ENCODE assay signal across 1 cellular context in genomic region chr6:136764522-136764993, GRCh38.
TF ChIP-seq lines count a peak whose summit lies in the region.

No MANE protein-coding gene starts in this region.

TF ChIP-seq in GM12878, 131 proteins besides CTCF, POLR2A, EP300 and RAD21 (continued from another document and continues in another):
- TF ChIP-seq E4F1 (IDR thresholded peaks at IDR 0.05; ENCODE audit: borderline replicate concordance, partially characterized antibody): no peak
- TF ChIP-seq IRF3 (IDR thresholded peaks at IDR 0.05): no peak
- no peak for TF ChIP-seq PAX8 (IDR thresholded peaks at IDR 0.05)
- peak; percentile 86 for TF ChIP-seq IRF4 (IDR thresholded peaks at IDR 0.05; ENCODE audit: low read depth, low read length)
- TF ChIP-seq USF1 (IDR thresholded peaks at IDR 0.05; ENCODE audit: borderline replicate concordance, extremely low read length, insufficient read depth, low read depth, low read length): no peak
- no peak for TF ChIP-seq SIN3A (IDR thresholded peaks at IDR 0.05; ENCODE audit: low read depth, low read length)
- no peak for TF ChIP-seq PBX3 (IDR thresholded peaks at IDR 0.05; ENCODE audit: insufficient replicate concordance, low read depth, low read length)
- no peak for TF ChIP-seq FOS (IDR thresholded peaks at IDR 0.05; ENCODE audit: borderline replicate concordance, extremely low read depth, insufficient read length)
- no peak for TF ChIP-seq RBBP5 (conservative IDR thresholded peaks at IDR 0.05)
- TF ChIP-seq DPF2 (IDR thresholded peaks at IDR 0.05): peak; percentile 89
- TF ChIP-seq SRF (IDR thresholded peaks at IDR 0.05; ENCODE audit: low read depth in 2 of 2, low read length in 2 of 2): no peak
- no peak for TF ChIP-seq LARP7 (IDR thresholded peaks at IDR 0.05)
- TF ChIP-seq TCF7 (IDR thresholded peaks at IDR 0.05; ENCODE audit: borderline replicate concordance): no peak
- TF ChIP-seq EZH2 (IDR thresholded peaks at IDR 0.05; ENCODE audit: borderline replicate concordance, control insufficient read depth, low read depth, low read length): no peak
- TF ChIP-seq GABPA (IDR thresholded peaks at IDR 0.05; ENCODE audit: low read depth): no peak
- no peak for TF ChIP-seq ZBTB33 (IDR thresholded peaks at IDR 0.05)
- no peak for TF ChIP-seq BRCA1 (IDR thresholded peaks at IDR 0.05; ENCODE audit: low read depth, low read length)
- TF ChIP-seq SREBF1 (IDR thresholded peaks at IDR 0.05; ENCODE audit: low read length): no peak
- TF ChIP-seq CREM (IDR thresholded peaks at IDR 0.05; ENCODE audit: low read depth): no peak
- no peak for TF ChIP-seq REST (IDR thresholded peaks at IDR 0.05; ENCODE audit: low read depth, low read length)
- TF ChIP-seq ZNF217 (IDR thresholded peaks at IDR 0.05): no peak
- no peak; the same call in 1 of the 2 replicates for TF ChIP-seq CBX5 (IDR thresholded peaks at IDR 0.05; ENCODE audit: low read depth)
- TF ChIP-seq ASH2L (IDR thresholded peaks at IDR 0.05; ENCODE audit: borderline replicate concordance, low read depth): no peak
- TF ChIP-seq KLF5 (IDR thresholded peaks at IDR 0.05; ENCODE audit: partially characterized antibody): no peak
- no peak for TF ChIP-seq POU2F2 (IDR thresholded peaks at IDR 0.05; ENCODE audit: borderline replicate concordance, low read depth, low read length)
- no peak for TF ChIP-seq ZBTB4 (CRISPR knock-in tag; IDR thresholded peaks at IDR 0.05)
- peak; percentile 78 for TF ChIP-seq NFIC (IDR thresholded peaks at IDR 0.05; ENCODE audit: low read depth, low read length)
- no peak for TF ChIP-seq CHD4 (IDR thresholded peaks at IDR 0.05)
- TF ChIP-seq STAT1 (conservative IDR thresholded peaks at IDR 0.05): no peak
- no peak for TF ChIP-seq SUZ12 (IDR thresholded peaks at IDR 0.05; ENCODE audit: unreplicated experiment)
- TF ChIP-seq MLLT1 (IDR thresholded peaks at IDR 0.05): no peak; the same call in 1 of the 2 replicates
- no peak for TF ChIP-seq PRDM15 (CRISPR knock-in tag; IDR thresholded peaks at IDR 0.05)
- TF ChIP-seq NR2C2 (IDR thresholded peaks at IDR 0.05; ENCODE audit: borderline replicate concordance, control insufficient read depth, insufficient read length, low read depth): no peak
- no peak for TF ChIP-seq MYB (IDR thresholded peaks at IDR 0.05; ENCODE audit: borderline replicate concordance, low read depth, low read length)
